Comparison of ENCODE assay signal across 25 cellular contexts in the genomic region with DNA sequence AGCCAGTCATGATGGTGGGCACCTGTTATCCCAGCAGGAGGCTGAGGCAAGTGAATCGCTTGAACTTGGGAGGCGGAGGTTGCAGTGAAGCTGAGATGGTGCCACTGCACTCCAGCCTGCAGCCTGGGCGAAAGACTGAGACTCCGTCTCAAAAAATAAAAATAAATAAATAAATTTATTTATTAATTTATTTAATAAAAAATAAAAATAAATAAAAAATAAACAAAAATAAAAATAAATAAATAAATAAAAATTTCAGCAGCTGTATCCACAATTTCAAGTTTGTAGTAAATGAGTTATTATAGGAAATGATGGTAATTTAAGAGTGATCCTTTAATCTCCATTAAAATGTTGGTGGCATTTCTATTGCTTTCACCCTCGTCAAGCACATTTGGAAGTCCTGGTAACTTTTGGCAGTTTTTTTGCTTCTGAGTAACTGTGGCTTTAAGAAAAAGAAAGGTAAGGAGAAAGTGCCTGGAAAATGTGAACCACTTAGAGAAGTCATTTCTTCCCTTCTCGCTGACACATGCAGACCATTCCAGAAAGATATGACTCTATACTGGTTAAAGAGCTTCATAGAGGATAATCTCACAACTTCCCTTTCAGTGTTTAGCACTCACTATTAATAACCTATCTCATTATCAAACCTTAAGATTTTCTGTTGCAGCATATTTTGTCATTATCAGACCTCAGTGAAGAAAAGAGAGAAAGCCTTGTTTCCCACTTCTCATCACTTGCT.
DNase-seq lines count a peak whose midpoint lies in the region; ATAC-seq, FAIRE-seq and TF ChIP-seq lines count a peak whose summit lies in the region.
"Had no signal": no experiment of that assay in that cellular context is flagged by ENCODE, and none has a peak within 500 bp of the region (broad histone marks: within the 10 kb centered on the region; RNA-seq: fewer than 3 reads in every experiment).

No MANE protein-coding gene starts in this region.

- peak; percentile 15 for FAIRE-seq in G401.6 (lab: Jason Lieb, UNC)
- peak; percentile 45 for FAIRE-seq in GM12891 (lab: Jason Lieb, UNC)
- peak; percentile 48 for FAIRE-seq in frontal cortex (lab: Jason Lieb, UNC)
- FAIRE-seq: GM12892, RCC 7860 had no signal

- no peak for TF ChIP-seq POLR2A in GM12891 (IDR thresholded peaks at IDR 0.05; ENCODE audit: low read depth, low read length)

- H3K9me3 ChIP-seq in HAP-1: no peaks in the 10 kb centered on the region
- H3K9me3 ChIP-seq: Caco-2 had no signal

- no peak for DNase-seq in GM12891 (ENCODE audit: insufficient read length, low spot score)
- DNase-seq in frontal cortex (ENCODE audit: low spot score in 2 of 2): no peak
- no peak for DNase-seq in stimulated activated effector memory CD8-positive, alpha-beta T cell treated with anti-CD3 and anti-CD28 coated beads, Interleukin-12 subunit alpha, Interleukin-12 subunit beta, amount 100 ng/mL, for 72 hours (ENCODE audit: low spot score in 2 of 2)
- no peak for DNase-seq in HAP-1 (ENCODE audit: low spot score in 2 of 2)
- DNase-seq: C1 segment of cervical spinal cord; Caco-2; CD8-positive, alpha-beta T cell; GDM1; H7; KBM-7; MV-4-11; NCI-H1105; NCI-H146; NCI-H1930; NCI-H2107; NCI-H446; NCI-H524 treated with DMSO at 0.1 percent for 48 hours; NCI-H774; SIG-M5 had no signal

- H3K36me3 ChIP-seq in HAP-1 (replicated peaks): no peaks in the 10 kb centered on the region

- no peaks in the 10 kb centered on the region for H3K36me3 Mint-ChIP-seq in stimulated activated effector memory CD8-positive, alpha-beta T cell treated with anti-CD3 and anti-CD28 coated beads, Interleukin-12 subunit alpha, Interleukin-12 subunit beta, amount 100 ng/mL, for 72 hours

- no peaks in the 10 kb centered on the region for H3K4me1 Mint-ChIP-seq in stimulated activated effector memory CD8-positive, alpha-beta T cell treated with anti-CD3 and anti-CD28 coated beads, Interleukin-12 subunit alpha, Interleukin-12 subunit beta, amount 100 ng/mL, for 72 hours

- no peak overlapping the region for H3K4me3 Mint-ChIP-seq in stimulated activated effector memory CD8-positive, alpha-beta T cell treated with anti-CD3 and anti-CD28 coated beads, Interleukin-12 subunit alpha, Interleukin-12 subunit beta, amount 100 ng/mL, for 72 hours
- H3K4me3 Mint-ChIP-seq: CD8-positive, alpha-beta T cell had no signal

- in situ Hi-C loops in HAP-1 (cut with MboI; ENCODE audit: low sequenced_read_pairs): no loop called here

- peak; percentile 88 for ATAC-seq in stimulated activated effector memory CD8-positive, alpha-beta T cell treated with anti-CD3 and anti-CD28 coated beads, Interleukin-12 subunit alpha, Interleukin-12 subunit beta, amount 100 ng/mL, for 72 hours
- no peak for ATAC-seq in GM19324 (IDR thresholded peaks at IDR 0.05; ENCODE audit: low FRiP score, unreplicated experiment)
- no peak for ATAC-seq in HG03521 (IDR thresholded peaks at IDR 0.05; ENCODE audit: unreplicated experiment)
- ATAC-seq: CD8-positive, alpha-beta T cell had no signal

- H3K9me3 Mint-ChIP-seq in stimulated activated effector memory CD8-positive, alpha-beta T cell treated with anti-CD3 and anti-CD28 coated beads, Interleukin-12 subunit alpha, Interleukin-12 subunit beta, amount 100 ng/mL, for 72 hours: no peaks in the 10 kb centered on the region
- H3K9me3 Mint-ChIP-seq: CD8-positive, alpha-beta T cell had no signal

- no peaks in the 10 kb centered on the region for H3K27me3 ChIP-seq in HAP-1 (ENCODE audit: low read depth)

- H3K4me3 ChIP-seq in HAP-1: no peak overlapping the region
- H3K4me3 ChIP-seq: SK-N-MC had no signal

- H3K27ac Mint-ChIP-seq in stimulated activated effector memory CD8-positive, alpha-beta T cell treated with anti-CD3 and anti-CD28 coated beads, Interleukin-12 subunit alpha, Interleukin-12 subunit beta, amount 100 ng/mL, for 72 hours: no peak overlapping the region
- H3K27ac Mint-ChIP-seq: CD8-positive, alpha-beta T cell had no signal

- H3K4me1 ChIP-seq in HAP-1: peaks cover 27% of the 10 kb centered on the region

TF ChIP-seq in GM12891, 5 proteins besides CTCF, POLR2A, EP300 and RAD21:
- TF ChIP-seq TAF1 (IDR thresholded peaks at IDR 0.05; ENCODE audit: low read depth, low read length) (no peak), PAX5 (IDR thresholded peaks at IDR 0.05; ENCODE audit: insufficient read depth, low read length, severe bottlenecking) (no peak), POU2F2 (IDR thresholded peaks at IDR 0.05; ENCODE audit: low read depth, low read length) (no peak), SPI1 (IDR thresholded peaks at IDR 0.05; ENCODE audit: low read depth, low read length) (no peak), POLR2AphosphoS5 (IDR thresholded peaks at IDR 0.05; ENCODE audit: low read depth, low read length) (no peak)
